7 cellular contexts compared by ENCODE assay signal in genomic region chr18:36064809-36065079, GRCh38. TPM values are rescaled to one million over a fixed set of nuclear protein-coding genes. Genes with fewer than 3 reads are reported as not detected.
DNase-seq lines count a peak whose midpoint lies in the region; ATAC-seq and TF ChIP-seq lines count a peak whose summit lies in the region.
"Not testable (repeated sequence)": the region's sequence is repeated elsewhere in the genome, so short reads cannot be mapped to it uniquely, and the experiment has no call there.

No MANE protein-coding gene starts in this region.

- intact Hi-C loops in CD8-positive, alpha-beta T cell (cut with DNase I, micrococcal nuclease): loop anchor here (5.0 to 10.0 kb wide), 9 partner anchors 50 to 1087 kb away; partner anchors contain the start of genes GALNT1 (in 2 of the 2), INO80C (in 1 of the 2), MAPRE2 (in 1 of the 2) and ZNF24 (in 1 of the 2)
- intact Hi-C loops in naive thymus-derived CD4-positive, alpha-beta T cell (cut with micrococcal nuclease): loop anchor here (1.0 to 10.0 kb wide), 7 partner anchors 28 to 1087 kb away; partner anchors contain the start of genes MAPRE2 (in 2 of the 2) and GALNT1 (in 1 of the 2)

- POLR2A ChIA-PET in CD8-positive, alpha-beta T cell (lab: Charles Lee): interaction anchor here (1.0 kb wide), 1 partner anchor 93 kb away, joined by 3 read pairs; the partner anchor contains the start of gene RMP24
- POLR2A ChIA-PET in naive thymus-derived CD4-positive, alpha-beta T cell (lab: Charles Lee): interaction anchor here (3.3 kb wide), 1 partner anchor 65 kb away, joined by 15 read pairs; the partner anchor contains the start of genes ELP2 and SLC39A6

- H3K9me3 ChIP-seq in CD8-positive, alpha-beta T cell (ENCODE audit: low read length); HUES64 (ENCODE audit: insufficient read depth, low read depth, low read length); T-helper 17 cell (ENCODE audit: control insufficient read depth, low read length, poor library complexity, severe bottlenecking); endodermal cell (ENCODE audit: control insufficient read depth, low read length); naive thymus-derived CD4-positive, alpha-beta T cell (ENCODE audit: control insufficient read depth in 2 of 3, low read length in 3 of 3): not testable (repeated sequence)

- H3K27ac ChIP-seq in CD8-positive, alpha-beta T cell (ENCODE audit: low read depth, low read length); HUES64 (ENCODE audit: low read depth, low read length); endodermal cell (ENCODE audit: low read depth, low read length); naive thymus-derived CD4-positive, alpha-beta T cell (ENCODE audit: low read depth, low read length): not testable (repeated sequence)

- not testable (repeated sequence) for ATAC-seq in CD8-positive, alpha-beta T cell; T-helper 17 cell; activated T-helper 17 cell treated with anti-CD3 and anti-CD28 coated beads, Interleukin-2, amount 50 U/mL, for 72 hours (replicated peaks); naive thymus-derived CD4-positive, alpha-beta T cell

- not testable (repeated sequence) for DNase-seq in CD8-positive, alpha-beta T cell; T-helper 17 cell; endodermal cell; naive thymus-derived CD4-positive, alpha-beta T cell; progenitor cell of endocrine pancreas (ENCODE audit: low spot score, unreplicated experiment)

- WGBS in HUES64: 94% methylated on average over 9 of the region's 9 CpGs
- WGBS in endodermal cell (ENCODE audit: insufficient coverage in 1 of 2, insufficient read length in 1 of 2), 2 experiments: 96 to 99% methylated on average over 7 to 9 of the region's 9 CpGs

- not testable (repeated sequence) for H3K9ac ChIP-seq in HUES64 (ENCODE audit: low read depth, low read length); endodermal cell (ENCODE audit: extremely low read depth, low read length, poor library complexity, severe bottlenecking)

- peaks cover 60% of the 10 kb centered on the region for H3K4me1 Mint-ChIP-seq in CD8-positive, alpha-beta T cell (ENCODE audit: low read depth)
- H3K4me1 Mint-ChIP-seq in T-helper 17 cell: peaks cover 25% of the 10 kb centered on the region
- H3K4me1 Mint-ChIP-seq in activated T-helper 17 cell treated with anti-CD3 and anti-CD28 coated beads, Interleukin-2, amount 50 U/mL, for 72 hours: peaks cover 14% of the 10 kb centered on the region
- H3K4me1 Mint-ChIP-seq in endodermal cell: peaks cover 17% of the 10 kb centered on the region
- peaks cover 30 to 67% (median 61%) of the 10 kb centered on the region in 7 donors for H3K4me1 Mint-ChIP-seq in naive thymus-derived CD4-positive, alpha-beta T cell
- peaks cover 17% of the 10 kb centered on the region for H3K4me1 Mint-ChIP-seq in progenitor cell of endocrine pancreas (ENCODE audit: low read depth)

- not testable (repeated sequence) for H3K27me3 ChIP-seq in CD8-positive, alpha-beta T cell (ENCODE audit: insufficient read depth, low read length); HUES64 (ENCODE audit: insufficient read depth, low read length); endodermal cell (ENCODE audit: control insufficient read depth, insufficient read depth, low read length, poor library complexity, severe bottlenecking); naive thymus-derived CD4-positive, alpha-beta T cell (ENCODE audit: control insufficient read depth in 2 of 2, insufficient read depth in 2 of 2, low read length in 2 of 2)

- not testable (repeated sequence) for TF ChIP-seq CTCF in CD8-positive, alpha-beta T cell (IDR thresholded peaks at IDR 0.05); endodermal cell (conservative IDR thresholded peaks at IDR 0.05); progenitor cell of endocrine pancreas (IDR thresholded peaks at IDR 0.05; ENCODE audit: unreplicated experiment)

- peaks cover 40% of the 10 kb centered on the region for H3K4me1 ChIP-seq in CD8-positive, alpha-beta T cell (ENCODE audit: insufficient read depth, low read length)
- peaks cover 21% of the 10 kb centered on the region; the same call in 1 of the 2 replicates for H3K4me1 ChIP-seq in HUES64 (ENCODE audit: insufficient read depth, low read length)
- not testable (repeated sequence) for H3K4me1 ChIP-seq in endodermal cell (ENCODE audit: control insufficient read depth, insufficient read depth, low read length)
- H3K4me1 ChIP-seq in naive thymus-derived CD4-positive, alpha-beta T cell (ENCODE audit: control insufficient read depth in 2 of 2, insufficient read depth in 2 of 2, low read length in 2 of 2): peaks cover 11 to 16% of the 10 kb centered on the region in 2 donors

- not testable (repeated sequence) for H3K9me3 Mint-ChIP-seq in CD8-positive, alpha-beta T cell; activated T-helper 17 cell treated with anti-CD3 and anti-CD28 coated beads, Interleukin-2, amount 50 U/mL, for 72 hours; endodermal cell; naive thymus-derived CD4-positive, alpha-beta T cell; progenitor cell of endocrine pancreas (ENCODE audit: low read depth)

- H3K36me3 Mint-ChIP-seq in CD8-positive, alpha-beta T cell: peaks cover 22% of the 10 kb centered on the region
- not testable (repeated sequence) for H3K36me3 Mint-ChIP-seq in T-helper 17 cell (ENCODE audit: low read depth); activated T-helper 17 cell treated with anti-CD3 and anti-CD28 coated beads, Interleukin-2, amount 50 U/mL, for 72 hours (ENCODE audit: low read depth)
- H3K36me3 Mint-ChIP-seq in endodermal cell (ENCODE audit: low read depth) (peaks cover 17% of the 10 kb centered on the region), progenitor cell of endocrine pancreas (ENCODE audit: insufficient read depth) (peaks cover 12% of the 10 kb centered on the region)
- peaks cover 3 to 11% (median 8%) of the 10 kb centered on the region in 5 donors for H3K36me3 Mint-ChIP-seq in naive thymus-derived CD4-positive, alpha-beta T cell

- peak overlapping the region; percentile 32 for H3K27ac Mint-ChIP-seq in CD8-positive, alpha-beta T cell
- H3K27ac Mint-ChIP-seq in T-helper 17 cell; activated T-helper 17 cell treated with anti-CD3 and anti-CD28 coated beads, Interleukin-2, amount 50 U/mL, for 72 hours; progenitor cell of endocrine pancreas: not testable (repeated sequence)
- H3K27ac Mint-ChIP-seq in endodermal cell: peak overlapping the region; percentile 84
- peak overlapping the region in 3 of 9 donors; percentile 23 to 25 (median 25) for H3K27ac Mint-ChIP-seq in naive thymus-derived CD4-positive, alpha-beta T cell

- not testable (repeated sequence) for H3K4me3 ChIP-seq in CD8-positive, alpha-beta T cell (ENCODE audit: low read depth, low read length); naive thymus-derived CD4-positive, alpha-beta T cell (ENCODE audit: low read length)
- peak overlapping the region; percentile 12; the same call in 1 of the 2 replicates for H3K4me3 ChIP-seq in HUES64 (ENCODE audit: low read length)
- peak overlapping the region; percentile 94 for H3K4me3 ChIP-seq in endodermal cell (ENCODE audit: low read length)

- not testable (repeated sequence) for H3K36me3 ChIP-seq in CD8-positive, alpha-beta T cell (ENCODE audit: insufficient read depth, low read length); HUES64 (ENCODE audit: insufficient read depth, low read length); naive thymus-derived CD4-positive, alpha-beta T cell (ENCODE audit: control insufficient read depth in 2 of 3, insufficient read depth in 3 of 3, low read length in 3 of 3)
- H3K36me3 ChIP-seq in endodermal cell (ENCODE audit: control insufficient read depth, insufficient read depth, low read length): peaks cover 13% of the 10 kb centered on the region

- H3K4me3 Mint-ChIP-seq in CD8-positive, alpha-beta T cell: peak overlapping the region; percentile 30
- H3K4me3 Mint-ChIP-seq in T-helper 17 cell: peak overlapping the region; percentile 15
- H3K4me3 Mint-ChIP-seq in activated T-helper 17 cell treated with anti-CD3 and anti-CD28 coated beads, Interleukin-2, amount 50 U/mL, for 72 hours: peak overlapping the region; percentile 14
- H3K4me3 Mint-ChIP-seq in endodermal cell: peak overlapping the region; percentile 17
- peak overlapping the region in 9 of 10 donors; percentile 27 to 67 (median 48) for H3K4me3 Mint-ChIP-seq in naive thymus-derived CD4-positive, alpha-beta T cell
- peak overlapping the region; percentile 35 for H3K4me3 Mint-ChIP-seq in progenitor cell of endocrine pancreas (ENCODE audit: low read depth)

- not testable (repeated sequence) for H3K27me3 Mint-ChIP-seq in CD8-positive, alpha-beta T cell (ENCODE audit: low read depth); T-helper 17 cell; activated T-helper 17 cell treated with anti-CD3 and anti-CD28 coated beads, Interleukin-2, amount 50 U/mL, for 72 hours; endodermal cell (ENCODE audit: insufficient read depth); naive thymus-derived CD4-positive, alpha-beta T cell; progenitor cell of endocrine pancreas

- CTCF ChIA-PET in CD8-positive, alpha-beta T cell (lab: Charles Lee): interaction anchor here (2.0 kb wide), 1 partner anchor 220 kb away, joined by 4 read pairs; no protein-coding TSS in a partner anchor
- CTCF ChIA-PET in naive thymus-derived CD4-positive, alpha-beta T cell (lab: Charles Lee): interaction anchor here (1.5 kb wide), 1 partner anchor 48 kb away, joined by 6 read pairs; no protein-coding TSS in a partner anchor

RNA-seq across cellular contexts. Expression of gene RPRD1A, which starts 2.6 kb away (rescaled TPM):
- total RNA-seq in CD8-positive, alpha-beta T cell: 10 to 100 TPM; 13.8 to 15.8 TPM
- polyA plus RNA-seq in HUES64 (2013, experiment 1 of 2): 63.4 TPM
- 72.2 TPM for polyA plus RNA-seq in HUES64 (2013, experiment 2 of 2)
- total RNA-seq in T-helper 17 cell (10 to 100 TPM; 14.9 to 20.5 TPM), endodermal cell (10 to 100 TPM; 90.5 to 97.7 TPM), progenitor cell of endocrine pancreas (72.4 and 75.2 TPM in 2 replicates)
- total RNA-seq in activated T-helper 17 cell treated with anti-CD3 and anti-CD28 coated beads, Interleukin-2, amount 50 U/mL, for 72 hours: 10 to 100 TPM; 16.3 to 28.9 TPM
- 83.4 TPM for polyA plus RNA-seq in endodermal cell (2013, experiment 1 of 2)
- 76.9 TPM for polyA plus RNA-seq in endodermal cell (2013, experiment 2 of 2)
- 10 to 100 TPM; 22.6 to 51.3 (median 28.7) TPM for total RNA-seq in naive thymus-derived CD4-positive, alpha-beta T cell
- 10 to 100 TPM; 11.8 to 12.1 TPM for polyA plus RNA-seq in naive thymus-derived CD4-positive, alpha-beta T cell
